3 cellular contexts compared by ENCODE assay signal in genomic region chr6:137075790-137076189, GRCh38. TPM values are rescaled to one million over a fixed set of nuclear protein-coding genes. Genes with fewer than 3 reads are reported as not detected.
"Had no signal": no experiment of that assay in that cellular context is flagged by ENCODE, and none has a peak within 500 bp of the region (broad histone marks: within the 10 kb centered on the region; RNA-seq: fewer than 3 reads in every experiment).

No MANE protein-coding gene starts in this region.

RNA-seq across cellular contexts. Expression of gene IL20RA, which starts 31.0 kb away (rescaled TPM):
- total RNA-seq: mammary epithelial cell; naive thymus-derived CD4-positive, alpha-beta T cell had no signal
- polyA plus RNA-seq: immature natural killer cell; naive thymus-derived CD4-positive, alpha-beta T cell had no signal
